In the genomic region with DNA sequence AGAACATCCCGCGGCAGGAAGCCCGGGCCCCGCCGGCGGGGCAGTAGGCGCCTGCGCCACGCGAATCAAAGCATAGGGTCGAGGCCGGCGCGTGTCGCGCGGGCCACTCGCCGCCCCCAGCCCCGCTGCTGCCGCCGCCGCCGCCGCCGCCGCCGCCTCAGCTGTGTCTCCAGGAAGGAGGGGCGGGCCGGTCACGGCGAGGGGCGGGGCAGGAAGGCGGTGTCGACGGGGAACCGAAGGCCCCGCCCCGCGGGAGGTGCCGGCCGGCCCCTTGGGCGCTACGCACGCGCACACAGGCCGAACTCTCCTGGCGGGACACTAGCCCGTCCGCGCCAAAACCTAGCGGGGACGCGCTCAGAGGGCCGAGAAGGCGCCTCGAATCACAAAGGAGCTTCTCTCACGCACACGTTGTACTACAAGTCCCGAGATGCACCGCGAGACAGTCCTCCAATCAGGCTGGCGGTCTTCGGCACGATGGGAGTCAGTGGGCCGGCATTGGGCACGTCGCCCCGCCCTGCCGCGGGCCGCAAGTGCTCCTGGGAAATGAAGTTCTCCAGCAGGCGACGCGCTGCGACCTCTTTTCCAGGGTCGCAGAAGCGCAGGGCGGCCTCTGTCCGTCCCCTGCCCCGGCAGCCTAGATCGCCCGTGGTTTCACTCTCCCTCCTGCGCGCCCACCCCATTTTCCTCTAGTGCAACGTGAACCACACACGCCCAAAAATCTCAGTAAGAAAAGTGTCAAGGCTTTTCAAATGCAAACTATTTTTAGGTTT, we compare ENCODE assay signal across 1 cellular context.
TF ChIP-seq lines count a peak whose summit lies in the region.

A gene (minus strand): TSS at position 171 of the 770 bp plus-strand sequence. CDS start 164 bp downstream, at position 7.

TF ChIP-seq in HEK293, 187 proteins besides CTCF, POLR2A, EP300 and RAD21 (continued from another document):
- TF ChIP-seq, protein P1, sequence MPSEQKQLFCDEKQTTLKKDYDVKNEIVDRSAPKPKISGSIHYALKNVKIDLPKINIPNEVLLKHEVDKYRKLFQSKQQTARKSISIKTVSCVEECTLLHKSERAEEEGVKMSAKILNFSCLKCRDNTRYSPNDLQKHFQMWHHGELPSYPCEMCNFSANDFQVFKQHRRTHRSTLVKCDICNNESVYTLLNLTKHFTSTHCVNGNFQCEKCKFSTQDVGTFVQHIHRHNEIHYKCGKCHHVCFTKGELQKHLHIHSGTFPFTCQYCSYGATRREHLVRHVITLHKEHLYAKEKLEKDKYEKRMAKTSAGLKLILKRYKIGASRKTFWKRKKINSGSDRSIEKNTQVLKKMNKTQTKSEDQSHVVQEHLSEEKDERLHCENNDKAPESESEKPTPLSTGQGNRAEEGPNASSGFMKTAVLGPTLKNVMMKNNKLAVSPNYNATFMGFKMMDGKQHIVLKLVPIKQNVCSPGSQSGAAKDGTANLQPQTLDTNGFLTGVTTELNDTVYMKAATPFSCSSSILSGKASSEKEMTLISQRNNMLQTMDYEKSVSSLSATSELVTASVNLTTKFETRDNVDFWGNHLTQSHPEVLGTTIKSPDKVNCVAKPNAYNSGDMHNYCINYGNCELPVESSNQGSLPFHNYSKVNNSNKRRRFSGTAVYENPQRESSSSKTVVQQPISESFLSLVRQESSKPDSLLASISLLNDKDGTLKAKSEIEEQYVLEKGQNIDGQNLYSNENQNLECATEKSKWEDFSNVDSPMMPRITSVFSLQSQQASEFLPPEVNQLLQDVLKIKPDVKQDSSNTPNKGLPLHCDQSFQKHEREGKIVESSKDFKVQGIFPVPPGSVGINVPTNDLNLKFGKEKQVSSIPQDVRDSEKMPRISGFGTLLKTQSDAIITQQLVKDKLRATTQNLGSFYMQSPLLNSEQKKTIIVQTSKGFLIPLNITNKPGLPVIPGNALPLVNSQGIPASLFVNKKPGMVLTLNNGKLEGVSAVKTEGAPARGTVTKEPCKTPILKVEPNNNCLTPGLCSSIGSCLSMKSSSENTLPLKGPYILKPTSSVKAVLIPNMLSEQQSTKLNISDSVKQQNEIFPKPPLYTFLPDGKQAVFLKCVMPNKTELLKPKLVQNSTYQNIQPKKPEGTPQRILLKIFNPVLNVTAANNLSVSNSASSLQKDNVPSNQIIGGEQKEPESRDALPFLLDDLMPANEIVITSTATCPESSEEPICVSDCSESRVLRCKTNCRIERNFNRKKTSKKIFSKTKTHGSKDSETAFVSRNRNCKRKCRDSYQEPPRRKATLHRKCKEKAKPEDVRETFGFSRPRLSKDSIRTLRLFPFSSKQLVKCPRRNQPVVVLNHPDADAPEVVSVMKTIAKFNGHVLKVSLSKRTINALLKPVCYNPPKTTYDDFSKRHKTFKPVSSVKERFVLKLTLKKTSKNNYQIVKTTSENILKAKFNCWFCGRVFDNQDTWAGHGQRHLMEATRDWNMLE (tag by site-specific recombination; conservative IDR thresholded peaks at IDR 0.05; ENCODE audit: low read depth) = no peak
- TF ChIP-seq YY2 (tag by site-specific recombination; IDR thresholded peaks at IDR 0.05) (peak; percentile 79), MYNN (tag by site-specific recombination; IDR thresholded peaks at IDR 0.05; ENCODE audit: borderline replicate concordance) (no peak), ZNF707 (tag by site-specific recombination; IDR thresholded peaks at IDR 0.05) (no peak), GLI4 (tag by site-specific recombination; IDR thresholded peaks at IDR 0.05) (no peak)
- TF ChIP-seq, protein P2, sequence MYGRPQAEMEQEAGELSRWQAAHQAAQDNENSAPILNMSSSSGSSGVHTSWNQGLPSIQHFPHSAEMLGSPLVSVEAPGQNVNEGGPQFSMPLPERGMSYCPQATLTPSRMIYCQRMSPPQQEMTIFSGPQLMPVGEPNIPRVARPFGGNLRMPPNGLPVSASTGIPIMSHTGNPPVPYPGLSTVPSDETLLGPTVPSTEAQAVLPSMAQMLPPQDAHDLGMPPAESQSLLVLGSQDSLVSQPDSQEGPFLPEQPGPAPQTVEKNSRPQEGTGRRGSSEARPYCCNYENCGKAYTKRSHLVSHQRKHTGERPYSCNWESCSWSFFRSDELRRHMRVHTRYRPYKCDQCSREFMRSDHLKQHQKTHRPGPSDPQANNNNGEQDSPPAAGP (tag by site-specific recombination; IDR thresholded peaks at IDR 0.05) = no peak
- TF ChIP-seq, protein P3, sequence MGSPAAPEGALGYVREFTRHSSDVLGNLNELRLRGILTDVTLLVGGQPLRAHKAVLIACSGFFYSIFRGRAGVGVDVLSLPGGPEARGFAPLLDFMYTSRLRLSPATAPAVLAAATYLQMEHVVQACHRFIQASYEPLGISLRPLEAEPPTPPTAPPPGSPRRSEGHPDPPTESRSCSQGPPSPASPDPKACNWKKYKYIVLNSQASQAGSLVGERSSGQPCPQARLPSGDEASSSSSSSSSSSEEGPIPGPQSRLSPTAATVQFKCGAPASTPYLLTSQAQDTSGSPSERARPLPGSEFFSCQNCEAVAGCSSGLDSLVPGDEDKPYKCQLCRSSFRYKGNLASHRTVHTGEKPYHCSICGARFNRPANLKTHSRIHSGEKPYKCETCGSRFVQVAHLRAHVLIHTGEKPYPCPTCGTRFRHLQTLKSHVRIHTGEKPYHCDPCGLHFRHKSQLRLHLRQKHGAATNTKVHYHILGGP (tag by site-specific recombination; IDR thresholded peaks at IDR 0.05) = no peak
